1 cellular context compared by ENCODE assay signal in the genomic region with DNA sequence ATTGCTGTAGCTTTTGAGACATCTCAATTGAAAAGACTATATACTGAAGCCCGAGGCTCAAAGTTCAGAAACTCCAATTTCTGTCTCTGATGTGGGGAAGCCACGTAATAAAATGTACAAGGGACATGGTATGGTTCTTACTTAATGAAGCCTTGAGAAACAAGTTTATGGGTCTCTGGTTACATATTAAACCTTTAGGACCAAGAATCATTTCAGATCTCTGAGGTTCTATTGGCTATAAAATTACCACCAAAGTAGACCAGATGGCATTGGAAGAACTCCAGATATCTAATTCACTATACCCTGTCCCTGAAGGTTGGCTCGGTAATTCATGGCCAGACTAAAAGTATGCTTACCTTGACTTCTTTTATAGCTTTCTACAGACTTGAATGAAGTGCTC.
TF ChIP-seq lines count a peak whose summit lies in the region.

No MANE protein-coding gene starts in this region.

TF ChIP-seq in HEK293, 187 proteins besides CTCF, POLR2A, EP300 and RAD21 (continued from another document):
- TF ChIP-seq TSHZ1 (tag by site-specific recombination; IDR thresholded peaks at IDR 0.05; ENCODE audit: borderline replicate concordance) (no peak), ZNF416 (tag by site-specific recombination; IDR thresholded peaks at IDR 0.05) (no peak)
TF ChIP-seq in HEK293: peak in this region for 4.
